1 cellular context compared by ENCODE assay signal in the genomic region with DNA sequence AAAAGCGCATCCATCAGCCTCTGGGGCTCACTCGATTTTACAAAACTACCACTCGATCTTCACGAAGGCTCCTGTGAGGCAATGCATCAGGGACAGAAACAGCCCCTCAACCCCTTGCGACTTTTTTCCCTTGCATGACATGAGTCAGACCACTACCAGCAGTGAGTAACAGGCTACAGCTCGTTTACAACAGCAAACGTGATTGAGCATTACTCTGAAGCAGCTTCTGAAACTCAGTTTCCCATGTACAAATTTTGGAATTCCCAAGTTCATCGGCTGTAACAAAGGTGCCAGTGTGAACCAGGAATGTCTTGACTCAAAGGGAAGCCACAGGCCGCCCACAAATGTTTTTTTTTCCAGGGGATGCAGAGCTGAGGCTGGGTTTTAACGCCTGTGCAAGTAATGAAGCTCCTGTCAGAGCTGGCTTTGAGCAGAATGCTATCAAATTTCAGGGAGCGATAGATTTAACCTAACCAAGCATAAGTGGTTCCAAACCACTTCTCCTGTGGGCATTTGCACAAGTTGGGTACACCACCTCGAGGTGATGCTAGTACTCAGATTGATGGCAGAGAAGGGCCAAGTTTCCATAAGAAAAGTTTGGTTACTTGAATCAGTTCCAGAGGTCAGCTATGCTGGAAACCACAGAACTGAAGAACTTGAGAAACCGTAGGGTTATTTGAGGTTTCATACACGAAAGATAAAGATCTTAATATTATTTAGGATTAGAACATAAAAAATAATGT.
TF ChIP-seq lines count a peak whose summit lies in the region.

No MANE protein-coding gene starts in this region.

TF ChIP-seq in GM23338, 12 proteins besides CTCF, POLR2A, EP300 and RAD21 (continued from another document):
- no peak for TF ChIP-seq ZNF462 (CRISPR knock-in tag; IDR thresholded peaks at IDR 0.05)
